ENCODE assay signal across 19 cellular contexts in the genomic region with DNA sequence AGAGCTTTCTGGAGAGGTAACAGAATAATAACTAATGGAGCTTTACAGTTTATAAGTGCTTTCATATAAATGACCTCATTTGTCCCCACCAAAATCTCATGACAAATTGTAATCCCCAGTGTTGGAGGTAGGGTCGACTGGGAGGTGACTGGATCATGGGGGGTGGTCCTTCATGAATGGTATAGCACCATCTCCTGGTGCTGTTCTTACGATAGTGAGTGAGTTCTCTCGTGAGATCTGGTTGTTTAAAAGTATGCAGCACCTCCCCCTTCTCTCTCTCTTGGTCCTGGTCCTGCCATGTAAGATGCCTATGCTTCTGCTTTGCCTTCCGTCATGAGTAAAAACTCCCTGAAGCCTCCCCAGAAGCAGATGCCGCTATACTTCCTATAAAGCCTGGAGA.
DNase-seq lines count a peak whose midpoint lies in the region; ATAC-seq and TF ChIP-seq lines count a peak whose summit lies in the region.
"Had no signal": no experiment of that assay in that cellular context is flagged by ENCODE, and none has a peak within 500 bp of the region (broad histone marks: within the 10 kb centered on the region; RNA-seq: fewer than 3 reads in every experiment).

No MANE protein-coding gene starts in this region.

- ATAC-seq in WTC11 (peak; percentile 96), HG02981 (IDR thresholded peaks at IDR 0.05; ENCODE audit: unreplicated experiment) (no peak)
- ATAC-seq: HepG2 had no signal

- no peak overlapping the region for H3K4me3 Mint-ChIP-seq in WTC11
- H3K4me3 Mint-ChIP-seq: CD4-positive, alpha-beta T cell; HFFc6; IgD-negative memory B cell had no signal

- no peak overlapping the region for H3K4me3 ChIP-seq in H7 (ENCODE audit: insufficient read depth, low read depth, low read length)

- DNase-seq in H7 (peak; percentile 4), WTC11 (ENCODE audit: low spot score) (no peak), iPS DF 4.7 (ENCODE audit: extremely low read depth, low spot score) (peak; percentile 22), activated T-cell treated with anti-CD3 and anti-CD28 coated beads for 4 hours (no peak), middle frontal gyrus (ENCODE audit: extremely low spot score, low spot score) (no peak), HEK293T (ENCODE audit: extremely low spot score) (no peak)
- DNase-seq: ACHN; BE2C; C1 segment of cervical spinal cord; Caco-2; CD4-positive, alpha-beta T cell; GF-D8; GOT3; HCEC 1CT; HFFc6; KBM-7 had no signal

- no peaks in the 10 kb centered on the region for H3K36me3 ChIP-seq in H7 (replicated peaks; ENCODE audit: control insufficient read depth, insufficient read depth, low read length)
- H3K36me3 ChIP-seq: BE2C had no signal

- POLR2A ChIA-PET in WTC11 (lab: Charles Lee): no interaction called here
- POLR2A ChIA-PET in HEK293T (lab: Yijun Ruan, JAX): no interaction called here

- no peaks in the 10 kb centered on the region for H3K27me3 ChIP-seq in H7 (ENCODE audit: control insufficient read depth, insufficient read depth, low read length)
- H3K27me3 ChIP-seq: BE2C had no signal

- CTCF ChIA-PET in WTC11 (lab: Charles Lee) (no interaction called here), HEK293T (lab: Yijun Ruan, JAX) (no interaction called here)

- TF ChIP-seq CTCF in WTC11 (IDR thresholded peaks at IDR 0.05): no peak

- H3K4me1 Mint-ChIP-seq in WTC11: peaks cover 5% of the 10 kb centered on the region
- H3K4me1 Mint-ChIP-seq: IgD-negative memory B cell had no signal

- peaks cover 2% of the 10 kb centered on the region; the same call in 1 of the 2 replicates for H3K36me3 Mint-ChIP-seq in WTC11
- H3K36me3 Mint-ChIP-seq: IgD-negative memory B cell had no signal

- no peaks in the 10 kb centered on the region for H3K27me3 Mint-ChIP-seq in WTC11 (ENCODE audit: low read depth)
- H3K27me3 Mint-ChIP-seq: CD4-positive, alpha-beta T cell; IgD-negative memory B cell had no signal

- peaks cover 6% of the 10 kb centered on the region; the same call in 1 of the 2 replicates for H3K9me3 Mint-ChIP-seq in WTC11

- H3K27ac Mint-ChIP-seq in WTC11: no peak overlapping the region
- H3K27ac Mint-ChIP-seq: CD4-positive, alpha-beta T cell; HFFc6; IgD-negative memory B cell had no signal

TF ChIP-seq in WTC11, 78 proteins besides CTCF, POLR2A, EP300 and RAD21 (continues in another document):
- TF ChIP-seq ZNF423 (CRISPR knock-in tag; IDR thresholded peaks at IDR 0.05) (no peak), ELF4 (CRISPR knock-in tag; IDR thresholded peaks at IDR 0.05; ENCODE audit: low read depth) (no peak)
- TF ChIP-seq, protein P1, sequence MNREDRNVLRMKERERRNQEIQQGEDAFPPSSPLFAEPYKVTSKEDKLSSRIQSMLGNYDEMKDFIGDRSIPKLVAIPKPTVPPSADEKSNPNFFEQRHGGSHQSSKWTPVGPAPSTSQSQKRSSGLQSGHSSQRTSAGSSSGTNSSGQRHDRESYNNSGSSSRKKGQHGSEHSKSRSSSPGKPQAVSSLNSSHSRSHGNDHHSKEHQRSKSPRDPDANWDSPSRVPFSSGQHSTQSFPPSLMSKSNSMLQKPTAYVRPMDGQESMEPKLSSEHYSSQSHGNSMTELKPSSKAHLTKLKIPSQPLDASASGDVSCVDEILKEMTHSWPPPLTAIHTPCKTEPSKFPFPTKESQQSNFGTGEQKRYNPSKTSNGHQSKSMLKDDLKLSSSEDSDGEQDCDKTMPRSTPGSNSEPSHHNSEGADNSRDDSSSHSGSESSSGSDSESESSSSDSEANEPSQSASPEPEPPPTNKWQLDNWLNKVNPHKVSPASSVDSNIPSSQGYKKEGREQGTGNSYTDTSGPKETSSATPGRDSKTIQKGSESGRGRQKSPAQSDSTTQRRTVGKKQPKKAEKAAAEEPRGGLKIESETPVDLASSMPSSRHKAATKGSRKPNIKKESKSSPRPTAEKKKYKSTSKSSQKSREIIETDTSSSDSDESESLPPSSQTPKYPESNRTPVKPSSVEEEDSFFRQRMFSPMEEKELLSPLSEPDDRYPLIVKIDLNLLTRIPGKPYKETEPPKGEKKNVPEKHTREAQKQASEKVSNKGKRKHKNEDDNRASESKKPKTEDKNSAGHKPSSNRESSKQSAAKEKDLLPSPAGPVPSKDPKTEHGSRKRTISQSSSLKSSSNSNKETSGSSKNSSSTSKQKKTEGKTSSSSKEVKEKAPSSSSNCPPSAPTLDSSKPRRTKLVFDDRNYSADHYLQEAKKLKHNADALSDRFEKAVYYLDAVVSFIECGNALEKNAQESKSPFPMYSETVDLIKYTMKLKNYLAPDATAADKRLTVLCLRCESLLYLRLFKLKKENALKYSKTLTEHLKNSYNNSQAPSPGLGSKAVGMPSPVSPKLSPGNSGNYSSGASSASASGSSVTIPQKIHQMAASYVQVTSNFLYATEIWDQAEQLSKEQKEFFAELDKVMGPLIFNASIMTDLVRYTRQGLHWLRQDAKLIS (CRISPR knock-in tag; IDR thresholded peaks at IDR 0.05; ENCODE audit: borderline replicate concordance): no peak
- TF ChIP-seq, protein P2, sequence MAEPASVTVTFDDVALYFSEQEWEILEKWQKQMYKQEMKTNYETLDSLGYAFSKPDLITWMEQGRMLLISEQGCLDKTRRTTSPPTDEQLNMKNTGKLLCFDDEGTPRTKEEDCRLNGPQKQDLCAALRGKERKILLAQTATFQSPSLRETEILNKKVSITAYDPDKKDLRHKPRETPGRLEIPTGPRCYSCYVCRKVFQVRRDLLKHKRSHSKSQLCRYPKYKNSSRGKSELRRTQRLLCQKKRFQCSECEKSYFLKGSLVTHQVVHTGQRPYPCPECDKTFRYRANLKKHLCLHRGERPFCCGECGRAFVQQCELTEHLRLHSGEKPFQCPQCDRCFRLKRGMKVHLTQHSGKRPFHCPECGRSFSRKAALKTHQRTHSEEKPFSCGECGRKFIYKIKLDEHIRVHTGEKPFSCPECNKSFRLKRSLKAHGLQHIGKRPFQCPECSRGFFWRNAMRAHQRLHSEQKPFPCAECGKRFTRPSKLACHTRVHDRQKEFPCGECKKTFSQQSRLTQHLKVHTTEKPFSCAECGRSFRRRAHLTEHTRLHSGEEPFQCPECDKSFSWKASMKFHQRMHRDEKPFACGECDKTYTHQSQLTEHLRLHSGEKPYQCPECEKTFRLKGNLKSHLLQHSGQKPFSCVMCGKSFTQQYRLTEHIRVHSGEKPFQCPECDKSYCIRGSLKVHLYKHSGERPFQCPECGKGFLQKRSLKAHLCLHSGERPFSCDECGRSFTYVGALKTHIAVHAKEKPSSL (CRISPR knock-in tag; conservative IDR thresholded peaks at IDR 0.05): no peak

TF ChIP-seq in HEK293T, 16 proteins besides CTCF, POLR2A, EP300 and RAD21:
- TF ChIP-seq ELF4 (IDR thresholded peaks at IDR 0.05) (no peak), SUZ12 (IDR thresholded peaks at IDR 0.05) (no peak), NFRKB (IDR thresholded peaks at IDR 0.05) (no peak), BHLHE40 (IDR thresholded peaks at IDR 0.05; ENCODE audit: borderline replicate concordance) (no peak), CTBP1 (IDR thresholded peaks at IDR 0.05; ENCODE audit: borderline replicate concordance) (no peak), L3MBTL2 (conservative IDR thresholded peaks at IDR 0.05) (no peak), HDGF (IDR thresholded peaks at IDR 0.05; ENCODE audit: borderline replicate concordance) (no peak), PKNOX1 (IDR thresholded peaks at IDR 0.05) (no peak), SP1 (IDR thresholded peaks at IDR 0.05) (no peak), FOXA1 (IDR thresholded peaks at IDR 0.05) (no peak), ZNF384 (IDR thresholded peaks at IDR 0.05) (no peak), ARNT (IDR thresholded peaks at IDR 0.05) (no peak), FOXK2 (IDR thresholded peaks at IDR 0.05) (no peak)
TF ChIP-seq in HEK293T: peak in this region for 0.

Comparison
In these comparisons a context has a peak if more than half of its experiments do, and no peak if none do; other contexts are left out.
1. DNase-seq: peak in H7 (single experiment) and iPS DF 4.7 (single experiment); none in WTC11 (single experiment), activated T-cell treated with anti-CD3 and anti-CD28 coated beads for 4 hours (single experiment), middle frontal gyrus (single experiment) and HEK293T (single experiment).